17 cellular contexts compared by ENCODE assay signal in the genomic region with DNA sequence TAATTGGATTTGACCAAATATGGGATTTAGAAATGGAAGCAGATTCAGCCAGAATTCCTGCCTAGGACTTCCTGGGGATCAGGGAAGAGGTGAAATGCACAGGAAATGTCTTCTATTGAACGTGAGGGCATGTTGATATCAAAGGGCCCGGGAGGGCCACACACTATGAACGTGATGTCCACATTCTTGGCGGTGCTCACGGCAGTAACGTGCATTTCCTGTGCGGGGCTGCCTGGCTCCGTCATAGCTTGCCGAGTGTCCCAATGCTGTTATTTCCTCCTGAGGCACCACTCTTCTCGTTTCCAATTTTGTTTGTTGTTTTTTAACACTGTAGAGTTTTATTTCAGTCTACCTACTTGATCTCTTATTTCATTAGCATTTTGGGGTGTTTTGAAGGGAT.
DNase-seq lines count a peak whose midpoint lies in the region; ATAC-seq and TF ChIP-seq lines count a peak whose summit lies in the region.
"Had no signal": no experiment of that assay in that cellular context is flagged by ENCODE, and none has a peak within 500 bp of the region (broad histone marks: within the 10 kb centered on the region; RNA-seq: fewer than 3 reads in every experiment).

No MANE protein-coding gene starts in this region.

- no peaks in the 10 kb centered on the region for H3K79me1 ChIP-seq in IMR-90 (ENCODE audit: low read depth in 1 of 2, low read length in 2 of 2)

- CTCF ChIA-PET in A673 (lab: Charles Lee), result interaction anchor here (0.9 to 1.5 kb wide), 2 partner anchors 731 to 734 kb away, joined by 3 read pairs; no protein-coding TSS in a partner anchor
- CTCF ChIA-PET in IMR-90 (lab: Yijun Ruan, JAX), result no interaction called here

- H3K18ac ChIP-seq in IMR-90 (ENCODE audit: low read depth, low read length), result no peak overlapping the region

- H3K9me1 ChIP-seq in IMR-90 (ENCODE audit: insufficient read depth, low read length), result no peaks in the 10 kb centered on the region

- no TSS peak for BruUV-seq in A673 (replicated peaks; lab: Mats Ljungman, UMichigan)
- BruUV-seq in IMR-90 (replicated peaks; lab: Mats Ljungman, UMichigan), result no TSS peak

- peak overlapping the region; percentile 45 for H2AFZ ChIP-seq in IMR-90 (replicated peaks; ENCODE audit: low read length, poor library complexity)

- H2AK9ac ChIP-seq in IMR-90 (replicated peaks; ENCODE audit: low read depth, low read length, poor library complexity), result no peak overlapping the region

- no peak overlapping the region for H4K91ac ChIP-seq in IMR-90 (ENCODE audit: insufficient read depth, low read depth, low read length)

- H3K4ac ChIP-seq in IMR-90 (ENCODE audit: low read depth, low read length), result no peak overlapping the region

- no peaks in the 10 kb centered on the region for H4K20me1 ChIP-seq in IMR-90 (ENCODE audit: insufficient read depth, low read length)

- DNase-seq in A673 (ENCODE audit: low spot score) (peak; percentile 53), IMR-90 (no peak), choroid plexus epithelial cell (ENCODE audit: low read depth) (peak; percentile 55), right lobe of liver (no peak), cerebellum (ENCODE audit: low spot score) (no peak), activated T-cell treated with anti-CD3 and anti-CD28 coated beads for 4 hours (no peak)
- DNase-seq: AML-193; CD8-positive, alpha-beta memory T cell; DND-41; GDM1; GOT3; KBM-7; NCI-H1092 treated with DMSO at 0.1 percent for 48 hours; NCI-H1694 had no signal

- no peak overlapping the region for H3K56ac ChIP-seq in IMR-90 (ENCODE audit: extremely low read depth, insufficient read depth, low read length)

- H3K14ac ChIP-seq in IMR-90 (replicated peaks; ENCODE audit: low read depth, low read length), result no peak overlapping the region

- H3K23ac ChIP-seq in IMR-90 (ENCODE audit: low read depth, low read length), result no peak overlapping the region

- H3K27ac ChIP-seq in A673 (ENCODE audit: low read depth, low read length, poor library complexity, severe bottlenecking), result no peak overlapping the region
- H3K27ac ChIP-seq in IMR-90 (ENCODE audit: insufficient read depth, low read length), result no peak overlapping the region
- no peak overlapping the region for H3K27ac ChIP-seq in right lobe of liver
- H3K27ac ChIP-seq: A549 had no signal

- H2AK5ac ChIP-seq in IMR-90 (ENCODE audit: low read depth, low read length), result no peak overlapping the region

- peak; percentile 16; the same call in 1 of the 2 replicates for TF ChIP-seq CTCF in A673 (conservative IDR thresholded peaks at IDR 0.05; ENCODE audit: low read depth, low read length)
- no peak for TF ChIP-seq CTCF in IMR-90 (conservative IDR thresholded peaks at IDR 0.05; ENCODE audit: low read depth, low read length)
- TF ChIP-seq CTCF in choroid plexus epithelial cell (conservative IDR thresholded peaks at IDR 0.05; ENCODE audit: low read depth, low read length), result peak; percentile 6
- no peak for TF ChIP-seq CTCF in right lobe of liver (IDR thresholded peaks at IDR 0.05)

- POLR2A ChIA-PET in A673 (lab: Charles Lee; ENCODE audit: low non-redundant PET) (no interaction called here), IMR-90 (lab: Charles Lee; ENCODE audit: unreplicated experiment) (no interaction called here)

- H2BK20ac ChIP-seq in IMR-90 (ENCODE audit: low read depth, low read length), result no peak overlapping the region

- no peak overlapping the region for H3K9ac ChIP-seq in IMR-90 (ENCODE audit: low read depth, low read length)

- ATAC-seq in IMR-90 (ENCODE audit: low read depth) (no peak), right lobe of liver (peak; percentile 38 to 71 (median 64)), GM19035 (IDR thresholded peaks at IDR 0.05; ENCODE audit: unreplicated experiment) (no peak), GM18873 (IDR thresholded peaks at IDR 0.05; ENCODE audit: low FRiP score, unreplicated experiment) (no peak)
- ATAC-seq: A549 had no signal

- 60% methylated on average over 6 of the region's 10 CpGs; no CpG with 5 or more reads in 1 of the 2 experiments for WGBS in IMR-90 (ENCODE audit: extremely low coverage in 2 of 2, insufficient read length in 1 of 2), 2 experiments
- WGBS in right lobe of liver (ENCODE audit: insufficient coverage, low coverage, low lambda C conversion rate, missing lambda C conversion rate), result 49% methylated on average over 9 of the region's 10 CpGs

- no peak for TF ChIP-seq RAD21 in IMR-90 (IDR thresholded peaks at IDR 0.05; ENCODE audit: low read length)

- no peak overlapping the region for H2BK120ac ChIP-seq in IMR-90 (ENCODE audit: low read depth, low read length)

- dilution Hi-C loops in IMR-90 (cut with HindIII; ENCODE audit: low sequenced_read_pairs, unreplicated experiment), result no loop called here

- intact Hi-C loops in A673 (cut with micrococcal nuclease; ENCODE audit: unreplicated experiment), result no loop called here
- intact Hi-C loops in IMR-90 (cut with micrococcal nuclease), result no loop called here
- intact Hi-C loops in right lobe of liver (cut with DNase I), result loop anchor here in 1 of 2 donors (5.0 kb wide), 1 partner anchor 282 kb away; no protein-coding TSS in a partner anchor

- no peak overlapping the region for H4K5ac ChIP-seq in IMR-90 (ENCODE audit: low read depth, low read length)

- H3K4me1 ChIP-seq in A673 (ENCODE audit: insufficient read depth, low read length, poor library complexity, severe bottlenecking) (peaks cover 30% of the 10 kb centered on the region), IMR-90 (ENCODE audit: control insufficient read depth, insufficient read depth, low read length) (no peaks in the 10 kb centered on the region), right lobe of liver (no peaks in the 10 kb centered on the region)
- H3K4me1 ChIP-seq: A549 had no signal

- no peaks in the 10 kb centered on the region for H3K27me3 ChIP-seq in A673 (replicated peaks; ENCODE audit: insufficient read depth, low read depth, low read length, poor library complexity)
- H3K27me3 ChIP-seq in IMR-90 (ENCODE audit: control insufficient read depth, insufficient read depth, low read length), result peaks cover 3% of the 10 kb centered on the region; the same call in 1 of the 2 replicates
- H3K27me3 ChIP-seq in right lobe of liver, result no peaks in the 10 kb centered on the region

- peak overlapping the region; percentile 2 for H3K4me3 ChIP-seq in A673 (ENCODE audit: low read depth, low read length, poor library complexity, severe bottlenecking)
- no peak overlapping the region for H3K4me3 ChIP-seq in IMR-90 (ENCODE audit: insufficient read depth, low read depth, low read length)
- no peak overlapping the region for H3K4me3 ChIP-seq in choroid plexus epithelial cell (ENCODE audit: low read depth, low read length)
- no peak overlapping the region for H3K4me3 ChIP-seq in right lobe of liver
- H3K4me3 ChIP-seq: A549 had no signal

- no peak overlapping the region for H4K8ac ChIP-seq in IMR-90 (ENCODE audit: low read depth in 2 of 2, low read length in 2 of 2)

- H2BK5ac ChIP-seq in IMR-90 (ENCODE audit: low read depth, low read length, poor library complexity, severe bottlenecking), result no peak overlapping the region

- in situ Hi-C loops in IMR-90 (cut with MboI; ENCODE audit: low sequenced_read_pairs), result loop anchor here (5.0 kb wide), 1 partner anchor 862 kb away; no protein-coding TSS in a partner anchor

- TF ChIP-seq POLR2A in IMR-90 (IDR thresholded peaks at IDR 0.05; ENCODE audit: low read depth, low read length) (no peak), right lobe of liver (IDR thresholded peaks at IDR 0.05) (no peak)

- H3K36me3 ChIP-seq in A673 (ENCODE audit: insufficient read depth, low read length, poor library complexity, severe bottlenecking) (no peaks in the 10 kb centered on the region), IMR-90 (ENCODE audit: control insufficient read depth, insufficient read depth, low read length) (no peaks in the 10 kb centered on the region), right lobe of liver (no peaks in the 10 kb centered on the region)

- no peaks in the 10 kb centered on the region for H3K9me3 ChIP-seq in A673 (ENCODE audit: low read depth, low read length, poor library complexity, severe bottlenecking)
- H3K9me3 ChIP-seq in IMR-90 (ENCODE audit: control insufficient read depth, insufficient read depth, low read length), result no peaks in the 10 kb centered on the region
- H3K9me3 ChIP-seq in right lobe of liver, result no peaks in the 10 kb centered on the region
- H3K9me3 ChIP-seq: A549 had no signal

- no peak overlapping the region for H3K4me2 ChIP-seq in IMR-90 (ENCODE audit: low read depth, low read length)
- H3K4me2 ChIP-seq: A549 had no signal

- H2BK15ac ChIP-seq in IMR-90 (ENCODE audit: low read depth, low read length), result no peak overlapping the region

TF ChIP-seq in IMR-90, 13 proteins besides CTCF, POLR2A, EP300 and RAD21 (continues in another document):
- TF ChIP-seq RFX5 (IDR thresholded peaks at IDR 0.05; ENCODE audit: low read depth, low read length) (no peak), CEBPB (IDR thresholded peaks at IDR 0.05; ENCODE audit: low read depth, low read length) (no peak), MXI1 (IDR thresholded peaks at IDR 0.05; ENCODE audit: borderline replicate concordance, low read depth, low read length) (no peak), ELK1 (IDR thresholded peaks at IDR 0.05; ENCODE audit: borderline replicate concordance, low read depth, low read length) (no peak), NFE2L2 (IDR thresholded peaks at IDR 0.05; ENCODE audit: low read depth, low read length) (no peak), MAZ (IDR thresholded peaks at IDR 0.05; ENCODE audit: borderline replicate concordance, low read depth, low read length) (no peak), BHLHE40 (IDR thresholded peaks at IDR 0.05; ENCODE audit: low read depth, low read length) (no peak), CHD1 (IDR thresholded peaks at IDR 0.05; ENCODE audit: low read depth, low read length) (no peak), RCOR1 (IDR thresholded peaks at IDR 0.05; ENCODE audit: insufficient replicate concordance, low read length) (no peak)
- TF ChIP-seq, protein P1, sequence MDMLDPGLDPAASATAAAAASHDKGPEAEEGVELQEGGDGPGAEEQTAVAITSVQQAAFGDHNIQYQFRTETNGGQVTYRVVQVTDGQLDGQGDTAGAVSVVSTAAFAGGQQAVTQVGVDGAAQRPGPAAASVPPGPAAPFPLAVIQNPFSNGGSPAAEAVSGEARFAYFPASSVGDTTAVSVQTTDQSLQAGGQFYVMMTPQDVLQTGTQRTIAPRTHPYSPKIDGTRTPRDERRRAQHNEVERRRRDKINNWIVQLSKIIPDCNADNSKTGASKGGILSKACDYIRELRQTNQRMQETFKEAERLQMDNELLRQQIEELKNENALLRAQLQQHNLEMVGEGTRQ (IDR thresholded peaks at IDR 0.05; ENCODE audit: low read depth, low read length), result no peak

Comparison
In these comparisons a context has a peak if more than half of its experiments do, and no peak if none do; other contexts are left out.
1. DNase-seq: peak in A673 (single experiment) and choroid plexus epithelial cell (single experiment); none in IMR-90 (single experiment), right lobe of liver (0 of 3), cerebellum (single experiment) and activated T-cell treated with anti-CD3 and anti-CD28 coated beads for 4 hours (single experiment).
2. CTCF ChIP-seq: peak in A673 (single experiment) and choroid plexus epithelial cell (single experiment); none in IMR-90 (single experiment) and right lobe of liver (0 of 4).
3. ATAC-seq: peak in right lobe of liver (4 of 4); none in IMR-90 (single experiment), GM19035 (single experiment) and GM18873 (single experiment).